29 cellular contexts compared by ENCODE assay signal in the genomic region with DNA sequence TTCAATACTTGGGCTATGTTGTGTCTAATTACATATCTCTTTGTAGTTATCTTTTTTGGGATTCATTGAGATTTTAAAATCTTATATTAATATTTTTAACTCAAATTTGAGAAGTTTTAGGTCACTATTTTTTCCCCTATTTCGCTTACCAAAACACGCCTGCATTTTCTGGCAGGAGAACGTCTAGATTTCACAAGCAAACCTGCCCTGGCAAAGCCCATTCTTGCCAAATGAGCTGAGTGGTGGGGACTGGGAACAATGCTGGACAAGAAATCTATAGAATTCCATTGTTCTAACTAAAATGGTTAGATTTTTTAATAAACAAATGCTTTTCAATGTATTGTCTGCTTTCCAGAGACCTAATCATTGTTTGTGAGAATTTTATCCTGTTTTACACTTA.
"Had no signal": no experiment of that assay in that cellular context is flagged by ENCODE, and none has a peak within 500 bp of the region (broad histone marks: within the 10 kb centered on the region; RNA-seq: fewer than 3 reads in every experiment).

No MANE protein-coding gene starts in this region.

- H3K36me3 ChIP-seq: ascending aorta, esophagus squamous epithelium, WERI-Rb-1 had no signal

- H3K4me1 Mint-ChIP-seq: activated B cell treated with CpG ODN at 0.5 μM for 24 hours; activated CD4-positive, alpha-beta memory T cell treated with anti-CD3 and anti-CD28 coated beads, Interleukin-2, amount 10 ng/mL, durations not matched to agents 7 days and 5 days; activated CD4-positive, alpha-beta T cell treated with anti-CD3 and anti-CD28 coated beads, Interleukin-2, amount 10 ng/mL, durations not matched to agents 24 days and 14 days; activated naive CD4-positive, alpha-beta T cell treated with anti-CD3 and anti-CD28 coated beads, Interleukin-2, amount 10 ng/mL, durations not matched to agents 7 days and 5 days; activated naive CD8-positive, alpha-beta T cell treated with anti-CD3 and anti-CD28 coated beads, Interleukin-2, amount 10 ng/mL, durations not matched to agents 7 days and 5 days; brain; T-helper 17 cell had no signal

- H3K4me3 ChIP-seq: ascending aorta, esophagus squamous epithelium had no signal

- DNase-seq: activated B cell treated with CpG ODN at 0.5 μM for 24 hours; activated CD4-positive, alpha-beta memory T cell treated with anti-CD3 and anti-CD28 coated beads, Interleukin-2, amount 10 ng/mL, durations not matched to agents 7 days and 5 days; activated CD4-positive, alpha-beta T cell treated with anti-CD3 and anti-CD28 coated beads, Interleukin-2, amount 10 ng/mL, durations not matched to agents 24 days and 14 days; activated CD4-positive, alpha-beta T cell treated with anti-CD3 and anti-CD28 coated beads, Interleukin-2, amount 50 U/mL, for 4 hours; activated CD8-positive, alpha-beta memory T cell treated with anti-CD3 and anti-CD28 coated beads, Interleukin-2, amount 50 U/mL, for 48 hours; activated gamma-delta T cell; activated naive CD4-positive, alpha-beta T cell; activated naive CD4-positive, alpha-beta T cell treated with anti-CD3 and anti-CD28 coated beads, Interleukin-2, amount 10 ng/mL, durations not matched to agents 7 days and 5 days; activated naive CD8-positive, alpha-beta T cell treated with anti-CD3 and anti-CD28 coated beads, Interleukin-2, amount 10 ng/mL, durations not matched to agents 7 days and 5 days; activated T-cell treated with anti-CD3 and anti-CD28 coated beads for 4 hours; activated T-cell treated with anti-CD3 and anti-CD28 coated beads, Interleukin-2, amount 50 U/mL, for 24 hours; activated T-cell treated with anti-CD3 and anti-CD28 coated beads, Interleukin-2, amount 50 U/mL, for 72 hours; caudate nucleus; cortex of kidney; dermis blood vessel endothelial cell; effector CD4-positive, alpha-beta T cell; effector memory CD8-positive, alpha-beta T cell; esophagus squamous epithelium; head of caudate nucleus; T-helper 1 cell; T-helper 17 cell; T1000; WERI-Rb-1 had no signal

- H3K4me3 Mint-ChIP-seq: activated B cell treated with CpG ODN at 0.5 μM for 24 hours; activated CD4-positive, alpha-beta memory T cell treated with anti-CD3 and anti-CD28 coated beads, Interleukin-2, amount 10 ng/mL, durations not matched to agents 7 days and 5 days; activated CD4-positive, alpha-beta T cell treated with anti-CD3 and anti-CD28 coated beads, Interleukin-2, amount 10 ng/mL, durations not matched to agents 24 days and 14 days; activated naive CD4-positive, alpha-beta T cell treated with anti-CD3 and anti-CD28 coated beads, Interleukin-2, amount 10 ng/mL, durations not matched to agents 7 days and 5 days; activated naive CD8-positive, alpha-beta T cell treated with anti-CD3 and anti-CD28 coated beads, Interleukin-2, amount 10 ng/mL, durations not matched to agents 7 days and 5 days; activated T-cell treated with anti-CD3 and anti-CD28 coated beads, Interleukin-2, amount 50 U/mL, for 24 hours; activated T-cell treated with anti-CD3 and anti-CD28 coated beads, Interleukin-2, amount 50 U/mL, for 72 hours; brain; effector memory CD8-positive, alpha-beta T cell; T-helper 17 cell; T-helper 2 cell treated with Interferon-gamma antibody and Interleukin-4, amounts not matched to agents 5 μg/mL and 100 μg/mL, for 36 hours had no signal

- H3K36me3 Mint-ChIP-seq: activated naive CD4-positive, alpha-beta T cell treated with anti-CD3 and anti-CD28 coated beads, Interleukin-2, amount 10 ng/mL, durations not matched to agents 7 days and 5 days; activated naive CD4-positive, alpha-beta T cell treated with anti-CD3 and anti-CD28 coated beads, Interleukin-2, amount 50 U/mL, for 72 hours; activated naive CD8-positive, alpha-beta T cell treated with anti-CD3 and anti-CD28 coated beads, Interleukin-2, amount 10 ng/mL, durations not matched to agents 7 days and 5 days; brain had no signal

- H3K27me3 ChIP-seq: ascending aorta, esophagus squamous epithelium had no signal

- H3K27ac ChIP-seq: ascending aorta, epithelial cell of prostate, esophagus squamous epithelium, WERI-Rb-1 had no signal

- H3K27me3 Mint-ChIP-seq: activated B cell treated with CpG ODN at 0.5 μM for 24 hours; activated CD4-positive, alpha-beta memory T cell treated with anti-CD3 and anti-CD28 coated beads, Interleukin-2, amount 10 ng/mL, durations not matched to agents 7 days and 5 days; activated CD4-positive, alpha-beta T cell treated with anti-CD3 and anti-CD28 coated beads, Interleukin-2, amount 10 ng/mL, durations not matched to agents 24 days and 14 days; activated naive CD4-positive, alpha-beta T cell treated with anti-CD3 and anti-CD28 coated beads, Interleukin-2, amount 10 ng/mL, durations not matched to agents 7 days and 5 days; activated naive CD8-positive, alpha-beta T cell treated with anti-CD3 and anti-CD28 coated beads, Interleukin-2, amount 10 ng/mL, durations not matched to agents 7 days and 5 days; activated T-cell treated with anti-CD3 and anti-CD28 coated beads, Interleukin-2, amount 50 U/mL, for 24 hours; brain; effector memory CD8-positive, alpha-beta T cell; T-helper 17 cell had no signal

- H3K4me1 ChIP-seq: ascending aorta, esophagus squamous epithelium had no signal

- H3K9me3 ChIP-seq: ascending aorta, esophagus squamous epithelium had no signal

- ATAC-seq: activated CD4-positive, CD25-positive, alpha-beta regulatory T cell treated with anti-CD3 and anti-CD28 coated beads, Interleukin-2, amount 50 U/mL, for 24 hours; activated naive CD4-positive, alpha-beta T cell treated with anti-CD3 and anti-CD28 coated beads, Interleukin-2, amount 50 U/mL, for 72 hours; activated T-cell treated with anti-CD3 and anti-CD28 coated beads, Interleukin-2, amount 50 U/mL, for 72 hours; effector memory CD8-positive, alpha-beta T cell; T-helper 17 cell had no signal

- H3K9me3 Mint-ChIP-seq: activated CD4-positive, alpha-beta T cell treated with anti-CD3 and anti-CD28 coated beads, Interleukin-2, amount 10 ng/mL, durations not matched to agents 24 days and 14 days; brain had no signal

- H3K27ac Mint-ChIP-seq: activated B cell treated with CpG ODN at 0.5 μM for 24 hours; activated CD4-positive, alpha-beta memory T cell treated with anti-CD3 and anti-CD28 coated beads, Interleukin-2, amount 10 ng/mL, durations not matched to agents 7 days and 5 days; activated CD4-positive, alpha-beta T cell treated with anti-CD3 and anti-CD28 coated beads, Interleukin-2, amount 10 ng/mL, durations not matched to agents 24 days and 14 days; activated naive CD4-positive, alpha-beta T cell treated with anti-CD3 and anti-CD28 coated beads, Interleukin-2, amount 10 ng/mL, durations not matched to agents 7 days and 5 days; activated naive CD4-positive, alpha-beta T cell treated with anti-CD3 and anti-CD28 coated beads, Interleukin-2, amount 50 U/mL, for 72 hours; activated naive CD8-positive, alpha-beta T cell treated with anti-CD3 and anti-CD28 coated beads, Interleukin-2, amount 10 ng/mL, durations not matched to agents 7 days and 5 days; activated T-cell treated with anti-CD3 and anti-CD28 coated beads, Interleukin-2, amount 50 U/mL, for 24 hours; activated T-cell treated with anti-CD3 and anti-CD28 coated beads, Interleukin-2, amount 50 U/mL, for 72 hours; brain; effector memory CD8-positive, alpha-beta T cell; T-helper 17 cell; T-helper 2 cell treated with Interferon-gamma antibody and Interleukin-4, amounts not matched to agents 5 μg/mL and 100 μg/mL, for 36 hours had no signal
